25 cellular contexts compared by ENCODE assay signal in the genomic region with DNA sequence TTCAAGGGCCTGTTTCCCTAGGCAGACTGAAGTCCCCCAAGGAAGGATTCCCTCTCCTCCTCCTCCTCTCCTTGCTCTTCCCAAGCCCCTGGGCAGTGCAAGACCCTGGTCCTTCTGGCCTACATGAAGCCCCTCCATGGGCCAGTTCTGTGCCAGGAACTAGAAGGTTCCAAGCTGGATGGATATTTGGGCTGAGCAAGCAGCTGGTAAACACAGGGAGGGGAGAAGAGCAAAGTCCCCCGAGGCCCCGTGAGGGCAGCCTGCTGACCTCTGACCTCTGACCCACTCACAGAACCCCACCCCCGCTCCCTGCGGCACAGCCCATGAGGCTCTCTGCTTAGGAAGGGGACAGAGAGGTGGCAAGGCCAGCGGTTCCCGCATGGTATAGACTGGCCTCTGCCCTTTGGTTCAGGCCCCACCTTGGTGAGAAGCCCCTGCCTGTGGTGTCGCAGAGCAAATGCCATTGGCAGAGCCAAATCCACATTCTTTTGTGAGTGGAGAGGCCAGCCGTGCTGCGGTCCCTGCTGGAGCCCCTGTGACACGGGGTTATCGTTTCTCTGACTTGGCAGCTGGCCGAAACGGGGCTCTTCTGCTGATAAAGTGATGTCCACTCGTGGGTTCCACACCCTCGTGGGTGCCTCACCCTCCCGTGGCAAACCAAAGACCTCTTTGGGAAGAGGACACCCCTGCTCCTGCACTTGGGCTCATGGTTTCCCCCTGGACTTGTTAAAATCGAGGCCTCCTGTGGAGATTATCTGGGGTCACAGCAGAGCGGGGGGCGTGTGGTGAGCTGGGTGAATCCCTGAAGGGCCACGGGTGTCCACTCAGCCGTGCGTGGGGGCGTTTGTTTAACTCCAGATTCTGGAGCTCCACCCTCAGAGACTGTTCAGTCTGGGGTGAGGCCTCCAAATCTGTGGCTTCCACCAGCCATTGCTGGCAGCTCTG. TPM values are rescaled to one million over a fixed set of nuclear protein-coding genes. Genes with fewer than 3 reads are reported as not detected.
"Had no signal": no experiment of that assay in that cellular context is flagged by ENCODE, and none has a peak within 500 bp of the region (broad histone marks: within the 10 kb centered on the region; RNA-seq: fewer than 3 reads in every experiment).

No MANE protein-coding gene starts in this region.

- DNase-seq: activated CD4-positive, alpha-beta T cell treated with anti-CD3 and anti-CD28 coated beads, Interleukin-2, amount 10 ng/mL, durations not matched to agents 24 days and 14 days; activated CD8-positive, alpha-beta T cell treated with anti-CD3 and anti-CD28 coated beads, Interleukin-2, amount 10 ng/mL, durations not matched to agents 7 days and 5 days; activated naive CD4-positive, alpha-beta T cell treated with anti-CD3 and anti-CD28 coated beads, Interleukin-2, amount 10 ng/mL, durations not matched to agents 7 days and 5 days; activated naive CD8-positive, alpha-beta T cell treated with anti-CD3 and anti-CD28 coated beads, Interleukin-2, amount 50 U/mL, for 24 hours; activated T-cell treated with anti-CD3 and anti-CD28 coated beads, Interleukin-2, amount 50 U/mL, for 24 hours; anterior cingulate cortex; brain microvascular endothelial cell; colonic mucosa; gastrocnemius medialis; kidney glomerular epithelial cell; lower lobe of right lung; natural killer cell; small intestine; stimulated activated CD4-positive, alpha-beta T cell treated with anti-CD3 and anti-CD28 coated beads, Interleukin-4, amount 100 ng/mL, for 24 hours; T-cell; testis had no signal

- H3K4me1 Mint-ChIP-seq: activated CD4-positive, alpha-beta T cell treated with anti-CD3 and anti-CD28 coated beads, Interleukin-2, amount 10 ng/mL, durations not matched to agents 24 days and 14 days; activated naive CD4-positive, alpha-beta T cell treated with anti-CD3 and anti-CD28 coated beads, Interleukin-2, amount 10 ng/mL, durations not matched to agents 7 days and 5 days; activated naive CD8-positive, alpha-beta T cell treated with anti-CD3 and anti-CD28 coated beads, Interleukin-2, amount 50 U/mL, for 24 hours; natural killer cell had no signal

- ATAC-seq: activated CD8-positive, alpha-beta T cell treated with anti-CD3 and anti-CD28 coated beads, Interleukin-2, amount 10 ng/mL, durations not matched to agents 7 days and 5 days; activated naive CD8-positive, alpha-beta T cell treated with anti-CD3 and anti-CD28 coated beads, Interleukin-2, amount 50 U/mL, for 24 hours; gastrocnemius medialis; heart left ventricle; lower lobe of right lung; natural killer cell; SK-N-SH treated with all-trans-retinoic acid at 6 μM for 48 hours; stimulated activated effector memory CD8-positive, alpha-beta T cell treated with anti-CD3 and anti-CD28 coated beads, Interleukin-12 subunit alpha, Interleukin-12 subunit beta, amount 100 ng/mL, for 72 hours; T-cell had no signal

- H3K27ac Mint-ChIP-seq: activated CD4-positive, alpha-beta T cell treated with anti-CD3 and anti-CD28 coated beads, Interleukin-2, amount 10 ng/mL, durations not matched to agents 24 days and 14 days; activated CD8-positive, alpha-beta T cell treated with anti-CD3 and anti-CD28 coated beads, Interleukin-2, amount 10 ng/mL, durations not matched to agents 7 days and 5 days; activated naive CD4-positive, alpha-beta T cell treated with anti-CD3 and anti-CD28 coated beads, Interleukin-2, amount 10 ng/mL, durations not matched to agents 7 days and 5 days; activated naive CD8-positive, alpha-beta T cell treated with anti-CD3 and anti-CD28 coated beads, Interleukin-2, amount 50 U/mL, for 24 hours; activated T-cell treated with anti-CD3 and anti-CD28 coated beads, Interleukin-2, amount 50 U/mL, for 24 hours; activated T-helper 2 cell treated with anti-CD3 and anti-CD28 coated beads, Interferon-gamma antibody, Interleukin-2, Interleukin-4, amounts not matched to agents 10 μg/mL and 5 μg/mL and 100 μg/mL, durations not matched to agents 14 hours and 24 hours and 36 hours; natural killer cell; progenitor cell of endocrine pancreas; stimulated activated effector memory CD8-positive, alpha-beta T cell treated with anti-CD3 and anti-CD28 coated beads, Interleukin-12 subunit alpha, Interleukin-12 subunit beta, amount 100 ng/mL, for 72 hours; T-cell had no signal

- H3K9me3 Mint-ChIP-seq: activated CD4-positive, alpha-beta T cell treated with anti-CD3 and anti-CD28 coated beads, Interleukin-2, amount 10 ng/mL, durations not matched to agents 24 days and 14 days; activated naive CD4-positive, alpha-beta T cell treated with anti-CD3 and anti-CD28 coated beads, Interleukin-2, amount 10 ng/mL, durations not matched to agents 7 days and 5 days; activated naive CD8-positive, alpha-beta T cell treated with anti-CD3 and anti-CD28 coated beads, Interleukin-2, amount 50 U/mL, for 24 hours; activated T-cell treated with anti-CD3 and anti-CD28 coated beads, Interleukin-2, amount 50 U/mL, for 24 hours; activated T-helper 2 cell treated with anti-CD3 and anti-CD28 coated beads, Interferon-gamma antibody, Interleukin-2, Interleukin-4, amounts not matched to agents 10 μg/mL and 5 μg/mL and 100 μg/mL, durations not matched to agents 14 hours and 24 hours and 36 hours; central memory CD8-positive, alpha-beta T cell; natural killer cell; stimulated activated effector memory CD8-positive, alpha-beta T cell treated with anti-CD3 and anti-CD28 coated beads, Interleukin-12 subunit alpha, Interleukin-12 subunit beta, amount 100 ng/mL, for 72 hours; T-cell had no signal

- H3K36me3 Mint-ChIP-seq: natural killer cell; stimulated activated effector memory CD8-positive, alpha-beta T cell treated with anti-CD3 and anti-CD28 coated beads, Interleukin-12 subunit alpha, Interleukin-12 subunit beta, amount 100 ng/mL, for 72 hours; T-cell had no signal

- H3K4me3 Mint-ChIP-seq: activated CD4-positive, alpha-beta T cell treated with anti-CD3 and anti-CD28 coated beads, Interleukin-2, amount 10 ng/mL, durations not matched to agents 24 days and 14 days; activated CD8-positive, alpha-beta T cell treated with anti-CD3 and anti-CD28 coated beads, Interleukin-2, amount 10 ng/mL, durations not matched to agents 7 days and 5 days; activated naive CD4-positive, alpha-beta T cell treated with anti-CD3 and anti-CD28 coated beads, Interleukin-2, amount 10 ng/mL, durations not matched to agents 7 days and 5 days; activated naive CD8-positive, alpha-beta T cell treated with anti-CD3 and anti-CD28 coated beads, Interleukin-2, amount 50 U/mL, for 24 hours; activated T-cell treated with anti-CD3 and anti-CD28 coated beads, Interleukin-2, amount 50 U/mL, for 24 hours; central memory CD8-positive, alpha-beta T cell; natural killer cell; stimulated activated effector memory CD8-positive, alpha-beta T cell treated with anti-CD3 and anti-CD28 coated beads, Interleukin-12 subunit alpha, Interleukin-12 subunit beta, amount 100 ng/mL, for 72 hours; T-cell had no signal

RNA-seq across cellular contexts. Expression of a gene that starts 2.1 kb away (rescaled TPM):
- total RNA-seq: activated CD4-positive, alpha-beta T cell treated with anti-CD3 and anti-CD28 coated beads, Interleukin-2, amount 10 ng/mL, durations not matched to agents 24 days and 14 days; activated CD8-positive, alpha-beta T cell treated with anti-CD3 and anti-CD28 coated beads, Interleukin-2, amount 10 ng/mL, durations not matched to agents 7 days and 5 days; activated T-helper 2 cell treated with anti-CD3 and anti-CD28 coated beads, Interferon-gamma antibody, Interleukin-2, Interleukin-4, amounts not matched to agents 10 μg/mL and 5 μg/mL and 100 μg/mL, durations not matched to agents 14 hours and 24 hours and 36 hours; gastrocnemius medialis; lower lobe of right lung; mesenteric fat pad; natural killer cell; osteoblast; right atrium auricular region; T-cell had no signal
